Comparison of ENCODE assay signal across 29 cellular contexts in the genomic region with DNA sequence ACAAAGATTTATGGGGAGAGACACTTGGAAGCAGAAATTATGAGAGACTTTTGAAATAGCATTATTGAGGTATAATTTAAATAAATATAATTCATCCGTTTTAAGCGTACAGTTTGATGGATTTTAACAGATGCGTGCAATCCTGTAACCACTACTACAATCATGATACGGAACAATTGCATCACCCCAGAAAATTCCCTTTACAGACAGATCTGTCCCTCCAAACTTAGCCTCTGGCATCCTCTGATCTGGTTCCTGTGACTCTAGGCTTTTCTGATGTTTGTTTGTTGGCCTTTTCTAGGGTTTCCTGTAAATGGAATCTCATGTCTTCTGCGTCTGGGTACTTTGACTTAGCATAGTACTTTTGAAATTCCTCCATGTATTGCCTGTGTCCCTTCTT.
"Had no signal": no experiment of that assay in that cellular context is flagged by ENCODE, and none has a peak within 500 bp of the region (broad histone marks: within the 10 kb centered on the region; RNA-seq: fewer than 3 reads in every experiment).

No MANE protein-coding gene starts in this region.

- H3K27me3 ChIP-seq: ascending aorta, breast epithelium, gastroesophageal sphincter, sigmoid colon, upper lobe of left lung had no signal

- H3K4me1 ChIP-seq: ascending aorta, breast epithelium, sigmoid colon, upper lobe of left lung had no signal

- ATAC-seq: activated T-cell treated with anti-CD3 and anti-CD28 coated beads, Interleukin-2, amount 50 U/mL, for 72 hours; esophagus mucosa; gastroesophageal sphincter; stimulated activated naive CD8-positive, alpha-beta T cell treated with anti-CD3 and anti-CD28 coated beads, Interleukin-15, Interleukin-2, amounts not matched to agents 100 U/mL and 50 U/mL, for 24 hours; T-helper 17 cell had no signal

- H3K4me3 ChIP-seq: ascending aorta, breast epithelium, gastroesophageal sphincter, sigmoid colon, upper lobe of left lung had no signal

- H3K27ac ChIP-seq: ascending aorta, breast epithelium, gastroesophageal sphincter, sigmoid colon, upper lobe of left lung had no signal

- H3K27ac Mint-ChIP-seq: activated CD4-positive, alpha-beta memory T cell treated with anti-CD3 and anti-CD28 coated beads for 36 hours; activated naive CD4-positive, alpha-beta T cell treated with anti-CD3 and anti-CD28 coated beads, Interleukin-2, amount 10 ng/mL, durations not matched to agents 7 days and 5 days; activated T-cell treated with anti-CD3 and anti-CD28 coated beads, Interleukin-2, amount 50 U/mL, for 72 hours; memory B cell; T-helper 17 cell had no signal

- FAIRE-seq: colon, endothelial cell of umbilical vein, islet of Langerhans had no signal

- H3K4me3 Mint-ChIP-seq: activated CD4-positive, alpha-beta memory T cell treated with anti-CD3 and anti-CD28 coated beads for 36 hours; activated naive CD4-positive, alpha-beta T cell treated with anti-CD3 and anti-CD28 coated beads, Interleukin-2, amount 10 ng/mL, durations not matched to agents 7 days and 5 days; activated T-cell treated with anti-CD3 and anti-CD28 coated beads, Interleukin-2, amount 50 U/mL, for 72 hours; central memory CD8-positive, alpha-beta T cell; memory B cell; naive B cell; neural crest cell; T-helper 17 cell had no signal

- H3K4me1 Mint-ChIP-seq: neural crest cell had no signal

- H3K9me3 Mint-ChIP-seq: activated CD4-positive, alpha-beta memory T cell treated with anti-CD3 and anti-CD28 coated beads for 36 hours; activated naive CD4-positive, alpha-beta T cell treated with anti-CD3 and anti-CD28 coated beads, Interleukin-2, amount 10 ng/mL, durations not matched to agents 7 days and 5 days; activated T-cell treated with anti-CD3 and anti-CD28 coated beads, Interleukin-2, amount 50 U/mL, for 72 hours; central memory CD8-positive, alpha-beta T cell; memory B cell; naive B cell; neural crest cell had no signal

- DNase-seq: activated CD4-positive, alpha-beta memory T cell treated with anti-CD3 and anti-CD28 coated beads for 36 hours; activated CD4-positive, alpha-beta T cell treated with anti-CD3 and anti-CD28 coated beads for 4 hours; activated CD4-positive, CD25-positive, alpha-beta regulatory T cell; activated effector memory CD4-positive, alpha-beta T cell treated with Interleukin-2 at 50 U/mL for 16 hours; activated naive CD4-positive, alpha-beta T cell treated with anti-CD3 and anti-CD28 coated beads, Interleukin-2, amount 10 ng/mL, durations not matched to agents 7 days and 5 days; activated T-cell treated with anti-CD3 and anti-CD28 coated beads, Interleukin-2, amount 50 U/mL, for 72 hours; effector memory CD4-positive, alpha-beta T cell; head of caudate nucleus; hypothalamus; naive B cell; occipital lobe; posterior cingulate gyrus; retina; sigmoid colon; stimulated activated CD4-positive, alpha-beta T cell treated with anti-CD3 and anti-CD28 coated beads, Interleukin-4, amount 100 ng/mL, for 24 hours; stimulated activated naive CD8-positive, alpha-beta T cell treated with anti-CD3 and anti-CD28 coated beads, Interleukin-15, Interleukin-2, amounts not matched to agents 100 U/mL and 50 U/mL, for 24 hours; SW 1271; T-helper 17 cell; upper lobe of left lung had no signal

- H3K27me3 Mint-ChIP-seq: activated CD4-positive, alpha-beta memory T cell treated with anti-CD3 and anti-CD28 coated beads for 36 hours; activated naive CD4-positive, alpha-beta T cell treated with anti-CD3 and anti-CD28 coated beads, Interleukin-2, amount 10 ng/mL, durations not matched to agents 7 days and 5 days; central memory CD8-positive, alpha-beta T cell; memory B cell; naive B cell; T-helper 17 cell had no signal

- H3K9me3 ChIP-seq: ascending aorta, breast epithelium, gastroesophageal sphincter, sigmoid colon, upper lobe of left lung had no signal
